8 cellular contexts compared by ENCODE assay signal in the genomic region with DNA sequence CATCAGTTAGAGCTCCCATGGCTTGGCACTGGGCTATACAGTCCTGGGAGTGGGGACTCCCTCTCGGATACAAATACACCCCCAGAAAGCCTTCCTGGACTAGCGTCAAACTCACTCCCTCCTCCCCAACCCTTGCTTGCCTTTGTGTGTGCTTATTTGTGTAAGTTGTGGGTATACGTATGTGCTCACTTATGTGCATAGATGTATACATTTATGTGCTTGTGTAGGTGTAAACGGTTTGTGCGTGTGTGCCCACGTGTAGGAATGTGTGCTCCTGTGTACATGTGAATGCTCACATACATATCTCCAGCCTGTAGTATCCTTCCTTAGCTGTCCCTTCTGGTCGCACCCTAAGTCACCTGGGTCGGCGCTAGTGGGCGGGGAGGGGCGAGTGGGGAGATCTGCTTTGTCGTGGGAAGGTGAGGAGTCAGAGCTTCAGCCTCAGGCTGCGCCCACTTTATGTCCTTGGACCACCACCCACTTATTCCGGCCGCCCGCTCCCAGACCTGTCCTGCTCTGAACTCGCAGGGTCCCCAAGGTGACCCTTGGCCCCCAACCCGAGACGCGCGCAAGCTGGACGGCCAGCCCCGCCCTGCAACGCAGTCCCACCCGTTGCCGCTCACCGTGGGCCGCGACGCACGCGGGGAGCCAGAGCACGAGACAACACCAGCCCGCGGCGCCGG. TPM values are rescaled to one million over a fixed set of nuclear protein-coding genes. Genes with fewer than 3 reads are reported as not detected.
A peak's percentile ranks its signal among the peaks of the same experiment; 100 is the strongest.
DNase-seq lines count a peak whose midpoint lies in the region; ATAC-seq, FAIRE-seq and TF ChIP-seq lines count a peak whose summit lies in the region.

No MANE protein-coding gene starts in this region.

- H3K9me3 ChIP-seq in OCI-LY1 (ENCODE audit: low read length) (no peaks in the 10 kb centered on the region), lung (ENCODE audit: control insufficient read depth in 2 of 2, insufficient read depth in 1 of 2, low read length in 1 of 2) (no peaks in the 10 kb centered on the region), thyroid gland (no peaks in the 10 kb centered on the region)

- intact Hi-C loops in thyroid gland (cut with DNase I) = loop anchor here (10.0 kb wide), 1 partner anchor 158 kb away; a partner anchor contains a TSS

- H3K79me2 ChIP-seq in OCI-LY1 (ENCODE audit: insufficient read depth, low read length) = peaks cover 34% of the 10 kb centered on the region

- H3K36me3 ChIP-seq in OCI-LY1 (ENCODE audit: insufficient read depth, low read length) = peaks cover 39% of the 10 kb centered on the region
- no peaks in the 10 kb centered on the region for H3K36me3 ChIP-seq in bronchial epithelial cell (ENCODE audit: control insufficient read depth, insufficient read depth, low read length)
- peaks cover 0 to 13% of the 10 kb centered on the region in 2 donors for H3K36me3 ChIP-seq in lung (ENCODE audit: control insufficient read depth in 2 of 2, insufficient read depth in 2 of 2, low read length in 2 of 2)
- peaks cover 0 to 11% of the 10 kb centered on the region in 2 donors for H3K36me3 ChIP-seq in thyroid gland

- no peak for TF ChIP-seq POLR2A in thyroid gland (IDR thresholded peaks at IDR 0.05)

- peak overlapping the region; percentile 67 for H3K9ac ChIP-seq in OCI-LY1 (ENCODE audit: low read length)

- FAIRE-seq in bronchial epithelial cell (lab: Jason Lieb, UNC) = no peak

- peak; percentile 55 for DNase-seq in GM12865 (ENCODE audit: low read depth)
- DNase-seq in bronchial epithelial cell (ENCODE audit: low read depth) = peak; percentile 15
- DNase-seq in lung (ENCODE audit: low spot score) = peak; percentile 43
- peak; percentile 21 to 45 for DNase-seq in thyroid gland
- no peak for DNase-seq in RKO (ENCODE audit: low spot score)
- no peak for DNase-seq in DMS114 treated with DMSO at 0.1 percent for 48 hours (lab: John Stamatoyannopoulos, UW; ENCODE audit: unreplicated experiment)

- ATAC-seq in GM21737 (IDR thresholded peaks at IDR 0.05; ENCODE audit: unreplicated experiment) (peak; percentile 6), lung (ENCODE audit: insufficient read depth, low FRiP score) (no peak)

- no peaks in the 10 kb centered on the region for H3K9me2 ChIP-seq in OCI-LY1 (ENCODE audit: low read depth, low read length)

- WGBS in lung, 2 donors = 3% methylated on average over 35 to 37 of the region's 37 CpGs
- 6 to 9% methylated on average over 14 to 19 of the region's 37 CpGs for WGBS in thyroid gland, 2 donors

- H3K4me3 ChIP-seq in GM12865 (ENCODE audit: low read depth, low read length) (peak overlapping the region; percentile 72), OCI-LY1 (ENCODE audit: low read depth, low read length, poor library complexity, severe bottlenecking) (peak overlapping the region; percentile 79), bronchial epithelial cell (ENCODE audit: low read depth, low read length) (peak overlapping the region; percentile 65), lung (peak overlapping the region; percentile 76), thyroid gland (replicated peaks in 1 of 3) (peak overlapping the region; percentile 31 to 69 (median 38))

- TF ChIP-seq CTCF in GM12865 (IDR thresholded peaks at IDR 0.05; ENCODE audit: insufficient read depth, low read depth, low read length, missing control alignments) (no peak), OCI-LY1 (IDR thresholded peaks at IDR 0.05; ENCODE audit: low read length) (peak; percentile 26; the same call in 1 of the 2 replicates), bronchial epithelial cell (IDR thresholded peaks at IDR 0.05; ENCODE audit: insufficient read depth, low read length, severe bottlenecking) (peak; percentile 4), lung (IDR thresholded peaks at IDR 0.05; ENCODE audit: control extremely low read depth, extremely low read depth) (no peak), thyroid gland (IDR thresholded peaks at IDR 0.05) (no peak)

- no peaks in the 10 kb centered on the region for H3F3A ChIP-seq in OCI-LY1 (ENCODE audit: insufficient read depth, low read length)

- peak overlapping the region; percentile 88 for H3K4me2 ChIP-seq in OCI-LY1 (ENCODE audit: low read length)

- no peak overlapping the region for H2AFZ ChIP-seq in OCI-LY1 (ENCODE audit: low read length)

- H3K27ac ChIP-seq in OCI-LY1 (ENCODE audit: low read depth, low read length, poor library complexity, severe bottlenecking) (no peak overlapping the region), lung (ENCODE audit: low read depth in 1 of 2, low read length in 1 of 2) (peak overlapping the region; percentile 40 to 73), thyroid gland (no peak overlapping the region)

- H3K27me3 ChIP-seq in OCI-LY1 (ENCODE audit: insufficient read depth, low read length) (no peaks in the 10 kb centered on the region), bronchial epithelial cell (ENCODE audit: control insufficient read depth, insufficient read depth, low read length) (no peaks in the 10 kb centered on the region), lung (ENCODE audit: control insufficient read depth, insufficient read depth) (no peaks in the 10 kb centered on the region), thyroid gland (no peaks in the 10 kb centered on the region)

- no peaks in the 10 kb centered on the region; the same call in 1 of the 2 replicates for H4K20me1 ChIP-seq in OCI-LY1 (ENCODE audit: insufficient read depth, low read length)

- H3K4me1 ChIP-seq in OCI-LY1 (ENCODE audit: insufficient read depth, low read length, severe bottlenecking) (peaks cover 30% of the 10 kb centered on the region), lung (ENCODE audit: control insufficient read depth in 2 of 2, insufficient read depth in 2 of 2, low read length in 2 of 2) (peaks cover 3 to 13% of the 10 kb centered on the region in 2 donors), thyroid gland (peaks cover 12 to 13% of the 10 kb centered on the region in 2 donors)

RNA-seq across cellular contexts. Expression of a gene that starts 0.4 kb away (rescaled TPM):
- total RNA-seq in bronchial epithelial cell (5.8 and 11.5 TPM in 2 replicates), lung (10 to 100 TPM in 1 of 2 donors, 1 to 10 TPM in 1; 4.4 to 20.7 TPM), thyroid gland (10 to 100 TPM; 14.3 to 65.2 (median 33.2) TPM)
- 10 to 100 TPM; 18.7 to 18.8 TPM for polyA plus RNA-seq in lung

RNA-seq across cellular contexts. Expression of a gene that starts 1.5 kb away (rescaled TPM):
- total RNA-seq in bronchial epithelial cell (260 and 362 TPM in 2 replicates), lung (100 to 1,000 TPM; 129 to 207 TPM), thyroid gland (100 to 1,000 TPM; 160 to 205 (median 189) TPM)
- polyA plus RNA-seq in lung = 100 to 1,000 TPM; 163 to 193 TPM

RNA-seq across cellular contexts. Expression of a gene that starts 18.6 kb away (rescaled TPM):
- 11.1 and 18.4 TPM in 2 replicates for total RNA-seq in bronchial epithelial cell
- total RNA-seq in lung = 10 to 100 TPM; 10.8 to 19.5 TPM
- polyA plus RNA-seq in lung = 10 to 100 TPM; 15.0 to 16.8 TPM
- 10 to 100 TPM; 14.4 to 18.1 (median 16.2) TPM for total RNA-seq in thyroid gland

RNA-seq across cellular contexts. Expression of a gene that starts 30.2 kb away (rescaled TPM):
- total RNA-seq in bronchial epithelial cell (not detected in 2 replicates), lung (not detected), thyroid gland (not detected)
- polyA plus RNA-seq in lung = not detected

RNA-seq across cellular contexts. Expression of a gene that starts 51.7 kb away (rescaled TPM):
- 1.6 and 1.8 TPM in 2 replicates for total RNA-seq in bronchial epithelial cell
- total RNA-seq in lung = 1 to 10 TPM in 1 of 2 donors, under 1 TPM in 1; 0.97 to 5.0 TPM
- polyA plus RNA-seq in lung = 1 to 10 TPM in 1 of 2 donors, under 1 TPM in 1; 0.93 to 2.4 TPM
- total RNA-seq in thyroid gland = 1 to 10 TPM in 2 of 4 donors, under 1 TPM in 2; 0.79 to 3.8 (median 1.3) TPM

Comparison
In these comparisons a context has a peak if more than half of its experiments do, and no peak if none do; other contexts are left out.
1. DNase-seq: peak in GM12865 (single experiment), bronchial epithelial cell (single experiment), lung (single experiment) and thyroid gland (2 of 2); none in RKO (single experiment) and DMS114 treated with DMSO at 0.1 percent for 48 hours (single experiment).
2. CTCF ChIP-seq: peak in OCI-LY1 (single experiment) and bronchial epithelial cell (single experiment); none in GM12865 (single experiment), lung (single experiment) and thyroid gland (0 of 6).
3. H3K27ac ChIP-seq: peak in lung (2 of 2); none in OCI-LY1 (single experiment) and thyroid gland (0 of 3).
4. Peak in every context shown above with its lines, with median percentiles within 50 percentile points of each other: H3K4me3 ChIP-seq.